8 cellular contexts compared by ENCODE assay signal in genomic region chrX:115898382-115899001, GRCh38.
DNase-seq lines count a peak whose midpoint lies in the region; ATAC-seq and TF ChIP-seq lines count a peak whose summit lies in the region.

No MANE protein-coding gene starts in this region.

- no peak for TF ChIP-seq POLR2A in gastroesophageal sphincter (IDR thresholded peaks at IDR 0.05)
- no peak for TF ChIP-seq POLR2A in uterus (IDR thresholded peaks at IDR 0.05)

- TF ChIP-seq CTCF in AG09309 (IDR thresholded peaks at IDR 0.05; ENCODE audit: control insufficient read depth, insufficient read depth, low read depth, low read length, missing control alignments) (peak; percentile 31), OCI-LY1 (IDR thresholded peaks at IDR 0.05; ENCODE audit: low read length) (peak; percentile 58), gastroesophageal sphincter (IDR thresholded peaks at IDR 0.05) (peak in 1 of 4 experiments; percentile 50), uterus (IDR thresholded peaks at IDR 0.05) (peak; percentile 14 to 65 (median 18))

- no peaks in the 10 kb centered on the region for H3K27me3 ChIP-seq in OCI-LY1 (ENCODE audit: insufficient read depth, low read length)
- H3K27me3 ChIP-seq in gastroesophageal sphincter = no peaks in the 10 kb centered on the region
- H3K27me3 ChIP-seq in uterus = no peaks in the 10 kb centered on the region

- H3K9me3 ChIP-seq in OCI-LY1 (ENCODE audit: low read length) = no peaks in the 10 kb centered on the region
- peaks cover 0 to 47% (median 0%) of the 10 kb centered on the region in 3 donors for H3K9me3 ChIP-seq in gastroesophageal sphincter
- H3K9me3 ChIP-seq in uterus = no peaks in the 10 kb centered on the region

- peak overlapping the region; percentile 27; the same call in 1 of the 2 replicates for H3K4me2 ChIP-seq in OCI-LY1 (ENCODE audit: low read length)

- no peaks in the 10 kb centered on the region for H3F3A ChIP-seq in OCI-LY1 (ENCODE audit: insufficient read depth, low read length)

- no peak overlapping the region for H3K4me3 ChIP-seq in AG09309 (ENCODE audit: control insufficient read depth, low read depth, low read length)
- no peak overlapping the region for H3K4me3 ChIP-seq in OCI-LY1 (ENCODE audit: low read depth, low read length, poor library complexity, severe bottlenecking)
- H3K4me3 ChIP-seq in gastroesophageal sphincter = no peak overlapping the region
- no peak overlapping the region for H3K4me3 ChIP-seq in uterus

- H3K36me3 ChIP-seq in OCI-LY1 (ENCODE audit: insufficient read depth, low read length) (no peaks in the 10 kb centered on the region), gastroesophageal sphincter (no peaks in the 10 kb centered on the region), uterus (no peaks in the 10 kb centered on the region)

- DNase-seq in AG09309 (ENCODE audit: low read depth) (no peak), uterus (peak; percentile 53 to 81), AG20443 (ENCODE audit: low spot score) (no peak), putamen (ENCODE audit: low spot score) (no peak)

- peaks cover 63% of the 10 kb centered on the region for H3K4me1 ChIP-seq in OCI-LY1 (ENCODE audit: insufficient read depth, low read length, severe bottlenecking)
- H3K4me1 ChIP-seq in gastroesophageal sphincter = no peaks in the 10 kb centered on the region
- H3K4me1 ChIP-seq in uterus = no peaks in the 10 kb centered on the region

- H3K9me2 ChIP-seq in OCI-LY1 (ENCODE audit: low read depth, low read length) = no peaks in the 10 kb centered on the region

- no peaks in the 10 kb centered on the region for H4K20me1 ChIP-seq in OCI-LY1 (ENCODE audit: insufficient read depth, low read length)

- no CpG with 5 or more reads among the region's 8 CpGs for WGBS in gastroesophageal sphincter (ENCODE audit: low coverage in 1 of 2), 2 donors

- H3K27ac ChIP-seq in OCI-LY1 (ENCODE audit: low read depth, low read length, poor library complexity, severe bottlenecking) = peak overlapping the region; percentile 87
- no peak overlapping the region for H3K27ac ChIP-seq in gastroesophageal sphincter
- no peak overlapping the region for H3K27ac ChIP-seq in uterus

- H3K9ac ChIP-seq in OCI-LY1 (ENCODE audit: low read length) = peak overlapping the region; percentile 41; the same call in 1 of the 2 replicates

- no peak overlapping the region for H2AFZ ChIP-seq in OCI-LY1 (ENCODE audit: low read length)

- no peak for TF ChIP-seq EP300 in gastroesophageal sphincter (IDR thresholded peaks at IDR 0.05)

- intact Hi-C loops in uterus (cut with DNase I; ENCODE audit: low total_unique reads) = no loop called here

- ATAC-seq in GM18858 (IDR thresholded peaks at IDR 0.05; ENCODE audit: unreplicated experiment) (peak; percentile 76), HG03159 (IDR thresholded peaks at IDR 0.05; ENCODE audit: unreplicated experiment) (peak; percentile 79), gastroesophageal sphincter (peak; percentile 68)

- no peaks in the 10 kb centered on the region for H3K79me2 ChIP-seq in OCI-LY1 (ENCODE audit: insufficient read depth, low read length)

Comparison
In these comparisons a context has a peak if more than half of its experiments do, and no peak if none do; other contexts are left out.
1. DNase-seq: peak in uterus (2 of 2); none in AG09309 (single experiment), AG20443 (single experiment) and putamen (single experiment).
2. Peak in every context shown above with its lines, with median percentiles within 50 percentile points of each other: ATAC-seq.